In the genomic region with DNA sequence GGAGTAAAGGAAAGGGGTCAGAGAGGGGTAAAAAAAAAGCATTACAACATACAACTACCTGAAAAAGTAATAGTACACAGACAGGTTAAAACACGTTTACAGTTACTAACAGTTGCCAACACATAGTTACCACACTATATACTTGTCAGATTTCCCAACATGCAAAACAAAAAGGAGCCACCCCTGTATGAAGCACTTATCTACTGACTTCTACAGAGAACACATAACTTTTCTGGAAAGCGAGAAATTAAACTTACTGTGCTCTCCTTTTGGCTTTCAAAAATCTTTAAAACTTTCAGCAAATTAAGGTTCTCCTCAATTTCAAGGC, we compare ENCODE assay signal across 9 cellular contexts. TPM values are rescaled to one million over a fixed set of nuclear protein-coding genes. Genes with fewer than 3 reads are reported as not detected.
DNase-seq lines count a peak whose midpoint lies in the region; ATAC-seq and TF ChIP-seq lines count a peak whose summit lies in the region.
"Had no signal": no experiment of that assay in that cellular context is flagged by ENCODE, and none has a peak within 500 bp of the region (broad histone marks: within the 10 kb centered on the region; RNA-seq: fewer than 3 reads in every experiment).

No MANE protein-coding gene starts in this region.

- no peak overlapping the region for H2AFZ ChIP-seq in SK-N-SH (ENCODE audit: low read depth)

- H3K9me2 ChIP-seq in SK-N-SH, result no peaks in the 10 kb centered on the region

- peaks cover 8 to 11% of the 10 kb centered on the region in 2 experiments; a peak in 3 of 4 replicates for H3K4me1 ChIP-seq in SK-N-SH (ENCODE audit: control insufficient read depth in 1 of 2, insufficient read depth in 2 of 2, low read depth in 1 of 2, low read length in 1 of 2)

- peak overlapping the region; percentile 59 for H3K4me2 ChIP-seq in SK-N-SH

- TF ChIP-seq CTCF in SK-N-SH (IDR thresholded peaks at IDR 0.05), result no peak

- peak overlapping the region; percentile 66 to 75; a peak in 3 of 4 replicates for H3K4me3 ChIP-seq in SK-N-SH (ENCODE audit: low read depth in 2 of 2, low read length in 1 of 2)

- ATAC-seq in SK-N-SH treated with all-trans-retinoic acid at 6 μM for 48 hours (no peak), T-cell (replicated peaks in 1 of 4) (no peak)
- ATAC-seq in stimulated activated memory B cell treated with anti-CD40 and anti-IgM and Interleukin-4, amounts not matched to agents 10 μg/mL and 1 μg/mL and 100 μg/mL, for 72 hours, result no peak

- H3K4me1 Mint-ChIP-seq in T-cell, result peaks cover 49 to 65% (median 63%) of the 10 kb centered on the region in 3 donors
- H3K4me1 Mint-ChIP-seq in stimulated activated memory B cell treated with anti-CD40 and anti-IgM and Interleukin-4, amounts not matched to agents 10 μg/mL and 1 μg/mL and 100 μg/mL, for 72 hours, result peaks cover 59% of the 10 kb centered on the region

- H3K27ac Mint-ChIP-seq in T-cell, result peak overlapping the region; percentile 93 to 95
- peak overlapping the region; percentile 90 for H3K27ac Mint-ChIP-seq in stimulated activated memory B cell treated with anti-CD40 and anti-IgM and Interleukin-4, amounts not matched to agents 10 μg/mL and 1 μg/mL and 100 μg/mL, for 72 hours

- no peak for TF ChIP-seq RAD21 in SK-N-SH (IDR thresholded peaks at IDR 0.05; ENCODE audit: low read length)

- peak overlapping the region; percentile 95 for H3K9ac ChIP-seq in SK-N-SH

- H3K27me3 ChIP-seq in SK-N-SH (ENCODE audit: insufficient read depth), result no peaks in the 10 kb centered on the region

- POLR2A ChIA-PET in SK-N-SH (lab: Yijun Ruan, JAX), result no interaction called here
- POLR2A ChIA-PET in T-cell (lab: Charles Lee), result interaction anchor here in 1 of 2 donors (0.7 kb wide), 1 partner anchor 84 kb away, joined by 3 read pairs; no protein-coding TSS in a partner anchor

- no peak for TF ChIP-seq EP300 in SK-N-SH (IDR thresholded peaks at IDR 0.05; ENCODE audit: borderline replicate concordance in 1 of 2, low read depth in 1 of 2, low read length in 1 of 2)

- H3K36me3 Mint-ChIP-seq in T-cell, result peaks cover 9% of the 10 kb centered on the region
- H3K36me3 Mint-ChIP-seq in stimulated activated memory B cell treated with anti-CD40 and anti-IgM and Interleukin-4, amounts not matched to agents 10 μg/mL and 1 μg/mL and 100 μg/mL, for 72 hours, result peaks cover 4% of the 10 kb centered on the region

- no peaks in the 10 kb centered on the region for H3K9me3 ChIP-seq in SK-N-SH

- peak overlapping the region in 1 of 2 experiments; percentile 95; a peak in 2 of 4 replicates for H3K27ac ChIP-seq in SK-N-SH (ENCODE audit: low read depth in 2 of 2, low read length in 1 of 2)

- no peaks in the 10 kb centered on the region for H3K9me3 Mint-ChIP-seq in T-cell
- H3K9me3 Mint-ChIP-seq in stimulated activated memory B cell treated with anti-CD40 and anti-IgM and Interleukin-4, amounts not matched to agents 10 μg/mL and 1 μg/mL and 100 μg/mL, for 72 hours, result peaks cover 2% of the 10 kb centered on the region

- H3K79me2 ChIP-seq in SK-N-SH (ENCODE audit: insufficient read depth), result peaks cover 63% of the 10 kb centered on the region

- peaks cover 9% of the 10 kb centered on the region for H3F3A ChIP-seq in SK-N-SH (replicated peaks; ENCODE audit: insufficient read depth)

- H3K4me3 Mint-ChIP-seq in T-cell, result peak overlapping the region; percentile 95 to 98 (median 96)
- peak overlapping the region; percentile 89 for H3K4me3 Mint-ChIP-seq in stimulated activated memory B cell treated with anti-CD40 and anti-IgM and Interleukin-4, amounts not matched to agents 10 μg/mL and 1 μg/mL and 100 μg/mL, for 72 hours

- CTCF ChIA-PET in SK-N-SH (lab: Yijun Ruan, JAX), result no interaction called here
- CTCF ChIA-PET in T-cell (lab: Charles Lee), result no interaction called here

- peaks cover 4 to 5% of the 10 kb centered on the region in 2 donors for H3K27me3 Mint-ChIP-seq in T-cell
- peaks cover 5% of the 10 kb centered on the region for H3K27me3 Mint-ChIP-seq in stimulated activated memory B cell treated with anti-CD40 and anti-IgM and Interleukin-4, amounts not matched to agents 10 μg/mL and 1 μg/mL and 100 μg/mL, for 72 hours

- no peaks in the 10 kb centered on the region for H3K36me3 ChIP-seq in SK-N-SH (replicated peaks in 1 of 2; ENCODE audit: control insufficient read depth in 1 of 2, insufficient read depth in 2 of 2, low read length in 1 of 2)

- DNase-seq in SK-N-SH (no peak), T-cell (no peak), fibroblast of peridontal ligament (ENCODE audit: extremely low read depth) (peak; percentile 28), islet precursor cell (no peak), AG08395 (ENCODE audit: low spot score) (no peak), NCI-H446 treated with DMSO at 0.1 percent for 48 hours (lab: John Stamatoyannopoulos, UW) (no peak)
- DNase-seq: T1000 had no signal

- WGBS in SK-N-SH (ENCODE audit: low lambda C conversion rate), result 74% methylated on average over 2 of the region's 2 CpGs

- H4K20me1 ChIP-seq in SK-N-SH (ENCODE audit: insufficient read depth), result peaks cover 54% of the 10 kb centered on the region

TF ChIP-seq in SK-N-SH, 30 proteins besides CTCF, POLR2A, EP300 and RAD21 (continues in another document):
- no peak for TF ChIP-seq GABPA (IDR thresholded peaks at IDR 0.05; ENCODE audit: low read depth)
- TF ChIP-seq NRF1 (IDR thresholded peaks at IDR 0.05; ENCODE audit: low read depth, low read length), result no peak
- no peak for TF ChIP-seq MXI1 (IDR thresholded peaks at IDR 0.05; ENCODE audit: low read depth, low read length)
- no peak for TF ChIP-seq YY1 (IDR thresholded peaks at IDR 0.05; ENCODE audit: low read depth)
- TF ChIP-seq, protein P1, sequence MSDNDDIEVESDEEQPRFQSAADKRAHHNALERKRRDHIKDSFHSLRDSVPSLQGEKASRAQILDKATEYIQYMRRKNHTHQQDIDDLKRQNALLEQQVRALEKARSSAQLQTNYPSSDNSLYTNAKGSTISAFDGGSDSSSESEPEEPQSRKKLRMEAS (IDR thresholded peaks at IDR 0.05; ENCODE audit: low read depth), result no peak
- TF ChIP-seq, protein P2, sequence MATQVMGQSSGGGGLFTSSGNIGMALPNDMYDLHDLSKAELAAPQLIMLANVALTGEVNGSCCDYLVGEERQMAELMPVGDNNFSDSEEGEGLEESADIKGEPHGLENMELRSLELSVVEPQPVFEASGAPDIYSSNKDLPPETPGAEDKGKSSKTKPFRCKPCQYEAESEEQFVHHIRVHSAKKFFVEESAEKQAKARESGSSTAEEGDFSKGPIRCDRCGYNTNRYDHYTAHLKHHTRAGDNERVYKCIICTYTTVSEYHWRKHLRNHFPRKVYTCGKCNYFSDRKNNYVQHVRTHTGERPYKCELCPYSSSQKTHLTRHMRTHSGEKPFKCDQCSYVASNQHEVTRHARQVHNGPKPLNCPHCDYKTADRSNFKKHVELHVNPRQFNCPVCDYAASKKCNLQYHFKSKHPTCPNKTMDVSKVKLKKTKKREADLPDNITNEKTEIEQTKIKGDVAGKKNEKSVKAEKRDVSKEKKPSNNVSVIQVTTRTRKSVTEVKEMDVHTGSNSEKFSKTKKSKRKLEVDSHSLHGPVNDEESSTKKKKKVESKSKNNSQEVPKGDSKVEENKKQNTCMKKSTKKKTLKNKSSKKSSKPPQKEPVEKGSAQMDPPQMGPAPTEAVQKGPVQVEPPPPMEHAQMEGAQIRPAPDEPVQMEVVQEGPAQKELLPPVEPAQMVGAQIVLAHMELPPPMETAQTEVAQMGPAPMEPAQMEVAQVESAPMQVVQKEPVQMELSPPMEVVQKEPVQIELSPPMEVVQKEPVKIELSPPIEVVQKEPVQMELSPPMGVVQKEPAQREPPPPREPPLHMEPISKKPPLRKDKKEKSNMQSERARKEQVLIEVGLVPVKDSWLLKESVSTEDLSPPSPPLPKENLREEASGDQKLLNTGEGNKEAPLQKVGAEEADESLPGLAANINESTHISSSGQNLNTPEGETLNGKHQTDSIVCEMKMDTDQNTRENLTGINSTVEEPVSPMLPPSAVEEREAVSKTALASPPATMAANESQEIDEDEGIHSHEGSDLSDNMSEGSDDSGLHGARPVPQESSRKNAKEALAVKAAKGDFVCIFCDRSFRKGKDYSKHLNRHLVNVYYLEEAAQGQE (IDR thresholded peaks at IDR 0.05; ENCODE audit: low read depth, low read length), result no peak

TF ChIP-seq in SK-N-SH treated with all-trans-retinoic acid at 6 μM for 48 hours, 23 proteins besides CTCF, POLR2A, EP300 and RAD21 (continues in another document):
- TF ChIP-seq ZNF565 (CRISPR knock-in tag; conservative IDR thresholded peaks at IDR 0.05; ENCODE audit: low read depth) (no peak), PPARA (CRISPR knock-in tag; IDR thresholded peaks at IDR 0.05; ENCODE audit: borderline replicate concordance) (no peak), ESRRG (CRISPR knock-in tag; IDR thresholded peaks at IDR 0.05) (no peak), ZFP30 (CRISPR knock-in tag; IDR thresholded peaks at IDR 0.05) (no peak), OSR1 (CRISPR knock-in tag; IDR thresholded peaks at IDR 0.05) (no peak)
- TF ChIP-seq, protein P3, sequence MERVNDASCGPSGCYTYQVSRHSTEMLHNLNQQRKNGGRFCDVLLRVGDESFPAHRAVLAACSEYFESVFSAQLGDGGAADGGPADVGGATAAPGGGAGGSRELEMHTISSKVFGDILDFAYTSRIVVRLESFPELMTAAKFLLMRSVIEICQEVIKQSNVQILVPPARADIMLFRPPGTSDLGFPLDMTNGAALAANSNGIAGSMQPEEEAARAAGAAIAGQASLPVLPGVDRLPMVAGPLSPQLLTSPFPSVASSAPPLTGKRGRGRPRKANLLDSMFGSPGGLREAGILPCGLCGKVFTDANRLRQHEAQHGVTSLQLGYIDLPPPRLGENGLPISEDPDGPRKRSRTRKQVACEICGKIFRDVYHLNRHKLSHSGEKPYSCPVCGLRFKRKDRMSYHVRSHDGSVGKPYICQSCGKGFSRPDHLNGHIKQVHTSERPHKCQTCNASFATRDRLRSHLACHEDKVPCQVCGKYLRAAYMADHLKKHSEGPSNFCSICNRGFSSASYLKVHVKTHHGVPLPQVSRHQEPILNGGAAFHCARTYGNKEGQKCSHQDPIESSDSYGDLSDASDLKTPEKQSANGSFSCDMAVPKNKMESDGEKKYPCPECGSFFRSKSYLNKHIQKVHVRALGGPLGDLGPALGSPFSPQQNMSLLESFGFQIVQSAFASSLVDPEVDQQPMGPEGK (CRISPR knock-in tag; IDR thresholded peaks at IDR 0.05; ENCODE audit: borderline replicate concordance), result no peak

RNA-seq across cellular contexts. Expression of a gene that starts 2.1 kb away (rescaled TPM):
- polyA plus RNA-seq in SK-N-SH (2012; rRNA removed), result 36.7 and 47.5 TPM in 2 replicates
- 36.1 and 39.5 TPM in 2 replicates for polyA plus RNA-seq in SK-N-SH (2012; cell fraction: cytosol; rRNA removed)
- 15.6 and 38.2 TPM in 2 replicates for polyA plus RNA-seq in SK-N-SH (2012; cell fraction: nucleus; rRNA removed)
- 10 to 100 TPM; 51.9 to 78.8 (median 60.0) TPM for total RNA-seq in T-cell
